In the genomic region with DNA sequence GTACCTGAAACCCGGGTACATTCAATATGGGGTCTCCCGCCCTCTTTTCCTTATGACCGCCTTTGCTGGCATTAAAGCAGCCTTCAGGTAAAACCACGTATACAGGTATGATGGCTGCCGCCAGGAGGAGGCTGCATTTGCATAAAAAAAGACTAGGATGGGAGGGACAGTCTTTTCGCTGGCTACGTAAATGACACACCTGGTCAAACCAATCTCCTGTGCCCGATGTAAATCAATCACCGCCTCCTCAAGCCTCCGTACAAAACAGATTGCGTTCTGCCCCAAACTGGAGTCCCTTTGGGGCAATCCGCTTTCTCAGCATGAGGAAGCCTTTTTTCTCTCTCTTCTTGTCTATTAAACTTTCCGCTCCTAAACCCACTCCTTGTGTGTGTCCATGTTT, we compare ENCODE assay signal across 13 cellular contexts. TPM values are rescaled to one million over a fixed set of nuclear protein-coding genes. Genes with fewer than 3 reads are reported as not detected.
DNase-seq lines count a peak whose midpoint lies in the region; ATAC-seq and TF ChIP-seq lines count a peak whose summit lies in the region.
"Had no signal": no experiment of that assay in that cellular context is flagged by ENCODE, and none has a peak within 500 bp of the region (broad histone marks: within the 10 kb centered on the region; RNA-seq: fewer than 3 reads in every experiment).

No MANE protein-coding gene starts in this region.

- TF ChIP-seq CTCF in H9 (conservative IDR thresholded peaks at IDR 0.05) (peak; percentile 24; the same call in 2 of the 3 replicates), neural cell (IDR thresholded peaks at IDR 0.05; ENCODE audit: poor library complexity, severe bottlenecking) (no peak), MM.1S (IDR thresholded peaks at IDR 0.05; ENCODE audit: low read length) (no peak)

- H3K23me2 ChIP-seq in H9 (ENCODE audit: insufficient read length, low read depth, low read length, poor library complexity, severe bottlenecking): no peaks in the 10 kb centered on the region

- peak overlapping the region; percentile 70 for H2BK5ac ChIP-seq in H9 (ENCODE audit: insufficient read length, low read length)

- peak; percentile 82 for ATAC-seq in esophagus mucosa
- no peak for ATAC-seq in HG03469 (IDR thresholded peaks at IDR 0.05; ENCODE audit: unreplicated experiment)
- ATAC-seq: naive thymus-derived CD4-positive, alpha-beta T cell had no signal

- no peaks in the 10 kb centered on the region for H3K27me3 Mint-ChIP-seq in H9 (ENCODE audit: low read depth)

- DNase-seq in H9: peak; percentile 97
- DNase-seq in NCI-H748 (lab: John Stamatoyannopoulos, UW; ENCODE audit: unreplicated experiment): peak; percentile 94
- no peak for DNase-seq in MM.1S
- no peak for DNase-seq in NCI-H1048 (lab: John Stamatoyannopoulos, UW)
- no peak for DNase-seq in activated naive CD4-positive, alpha-beta T cell (lab: John Stamatoyannopoulos, UW)
- DNase-seq: naive thymus-derived CD4-positive, alpha-beta T cell; NCI-H187; spleen; T1000 had no signal

- peak overlapping the region; percentile 31 for H3K18ac ChIP-seq in H9 (ENCODE audit: insufficient read length, low read depth, low read length)

- H3K79me2 ChIP-seq in H9 (ENCODE audit: insufficient read depth, low read length) (no peaks in the 10 kb centered on the region), neural cell (replicated peaks; ENCODE audit: insufficient read depth, low read length) (no peaks in the 10 kb centered on the region), MM.1S (ENCODE audit: low read length) (no peaks in the 10 kb centered on the region)

- H3K4me3 Mint-ChIP-seq in H9: peak overlapping the region; percentile 49 to 68
- H3K4me3 Mint-ChIP-seq: naive thymus-derived CD4-positive, alpha-beta T cell had no signal

- no peak overlapping the region for H3K56ac ChIP-seq in H9 (ENCODE audit: insufficient read length, low read depth, low read length)

- H3K9me2 ChIP-seq in neural cell (ENCODE audit: insufficient read depth, low read length) (no peaks in the 10 kb centered on the region), MM.1S (replicated peaks; ENCODE audit: insufficient read depth, low read length) (no peaks in the 10 kb centered on the region)

- peak overlapping the region; percentile 20 for H4K8ac ChIP-seq in H9 (replicated peaks; ENCODE audit: insufficient read length, low read depth, low read length)

- H3K9me3 Mint-ChIP-seq in H9: peaks cover 30 to 37% of the 10 kb centered on the region in 2 experiments

- H3K79me1 ChIP-seq in H9 (ENCODE audit: insufficient read depth, low read depth, low read length, poor library complexity, severe bottlenecking): no peaks in the 10 kb centered on the region

- H2AFZ ChIP-seq in H9 (ENCODE audit: low read length): peak overlapping the region; percentile 32
- no peak overlapping the region for H2AFZ ChIP-seq in neural cell (ENCODE audit: low read depth, low read length)
- H2AFZ ChIP-seq in MM.1S (ENCODE audit: low read length): no peak overlapping the region

- H4K20me1 ChIP-seq in H9 (ENCODE audit: control insufficient read depth, insufficient read depth, insufficient read length) (no peaks in the 10 kb centered on the region), neural cell (ENCODE audit: insufficient read depth) (no peaks in the 10 kb centered on the region), MM.1S (ENCODE audit: insufficient read depth, low read length) (no peaks in the 10 kb centered on the region)
- H4K20me1 ChIP-seq: BLaER1 had no signal

- peak overlapping the region; percentile 2 for H3K9ac ChIP-seq in H9 (ENCODE audit: extremely low read depth, insufficient read length, low read length)
- H3K9ac ChIP-seq in neural cell (ENCODE audit: low read length): no peak overlapping the region
- no peak overlapping the region for H3K9ac ChIP-seq in MM.1S (ENCODE audit: low read length)
- H3K9ac ChIP-seq: BLaER1 had no signal

- peak overlapping the region; percentile 35 for H3K4me3 ChIP-seq in neural cell (ENCODE audit: low read length)
- no peak overlapping the region for H3K4me3 ChIP-seq in MM.1S (ENCODE audit: low read length)
- H3K4me3 ChIP-seq: BLaER1, spleen had no signal

- H3K9me3 ChIP-seq in H9 (ENCODE audit: control insufficient read depth, low read depth, low read length): peaks cover 7% of the 10 kb centered on the region
- no peaks in the 10 kb centered on the region for H3K9me3 ChIP-seq in neural cell (ENCODE audit: low read length)
- H3K9me3 ChIP-seq in MM.1S (replicated peaks; ENCODE audit: insufficient read depth, low read length): no peaks in the 10 kb centered on the region

- H3K36me3 ChIP-seq in neural cell (ENCODE audit: insufficient read depth, low read length) (no peaks in the 10 kb centered on the region), MM.1S (replicated peaks; ENCODE audit: insufficient read depth, low read length) (no peaks in the 10 kb centered on the region)
- H3K36me3 ChIP-seq: BLaER1, spleen had no signal

- H2BK120ac ChIP-seq in H9 (ENCODE audit: low read depth, low read length, poor library complexity, severe bottlenecking): peak overlapping the region; percentile 92

- no peak overlapping the region; the same call in 1 of the 2 replicates for H3K4ac ChIP-seq in H9 (ENCODE audit: low read depth, low read length)

- TF ChIP-seq RAD21 in neural cell (conservative IDR thresholded peaks at IDR 0.05): no peak

- no peak overlapping the region for H2BK12ac ChIP-seq in H9 (ENCODE audit: insufficient read length, low read depth, low read length)

- no peak overlapping the region for H2BK20ac ChIP-seq in H9 (ENCODE audit: low read depth, low read length, poor library complexity, severe bottlenecking)

- peak overlapping the region; percentile 96 for H3K27ac ChIP-seq in H9 (ENCODE audit: insufficient read length, low read depth, low read length)
- H3K27ac ChIP-seq in neural cell (ENCODE audit: low read length): no peak overlapping the region
- no peak overlapping the region for H3K27ac ChIP-seq in MM.1S (ENCODE audit: low read length)
- H3K27ac ChIP-seq: BLaER1, spleen had no signal

- H3K4me1 ChIP-seq in H9 (ENCODE audit: insufficient read depth, low read length) (peaks cover 14% of the 10 kb centered on the region; the same call in 1 of the 2 replicates), MM.1S (ENCODE audit: low read length) (no peaks in the 10 kb centered on the region)
- H3K4me1 ChIP-seq: BLaER1, spleen had no signal

- peak overlapping the region; percentile 95 to 99 (median 97); a peak in 6 of 7 replicates for H3K27ac Mint-ChIP-seq in H9
- H3K27ac Mint-ChIP-seq: naive thymus-derived CD4-positive, alpha-beta T cell had no signal

- H3K4me1 Mint-ChIP-seq in H9: peaks cover 30 to 35% of the 10 kb centered on the region in 2 experiments
- H3K4me1 Mint-ChIP-seq: naive thymus-derived CD4-positive, alpha-beta T cell had no signal

- H3K27me3 ChIP-seq in H9 (ENCODE audit: insufficient read depth, low read length) (no peaks in the 10 kb centered on the region), neural cell (ENCODE audit: insufficient read depth, low read depth, low read length) (peaks cover 8% of the 10 kb centered on the region), MM.1S (replicated peaks; ENCODE audit: insufficient read depth, low read length) (no peaks in the 10 kb centered on the region)
- H3K27me3 ChIP-seq: BLaER1 had no signal

- H2AK5ac ChIP-seq in H9 (ENCODE audit: insufficient read length, low read length): no peak overlapping the region

- no CpG with 5 or more reads among the region's 13 CpGs for WGBS in H9 (ENCODE audit: extremely low coverage, insufficient read length, low lambda C conversion rate)

- peak overlapping the region; percentile 3 for H3T11ph ChIP-seq in H9 (ENCODE audit: low read length)

- peak overlapping the region; percentile 42; the same call in 1 of the 2 replicates for H3K14ac ChIP-seq in H9 (ENCODE audit: insufficient read depth, low read length)

- H2BK15ac ChIP-seq in H9 (ENCODE audit: low read depth, low read length): no peak overlapping the region

- TF ChIP-seq EP300 in neural cell (conservative IDR thresholded peaks at IDR 0.05; ENCODE audit: poor library complexity, severe bottlenecking): no peak

- H3K4me2 ChIP-seq in H9 (ENCODE audit: insufficient read depth, insufficient read length, low read length) (peak overlapping the region; percentile 38), neural cell (ENCODE audit: low read length) (no peak overlapping the region), MM.1S (ENCODE audit: low read depth, low read length) (no peak overlapping the region)
- H3K4me2 ChIP-seq: BLaER1 had no signal

- H3K36me3 Mint-ChIP-seq in H9 (ENCODE audit: insufficient read depth in 1 of 3, low read depth in 3 of 3): peaks cover 16 to 32% (median 21%) of the 10 kb centered on the region in 3 experiments

- H4K5ac ChIP-seq in H9 (ENCODE audit: insufficient read length, low read depth, low read length): peak overlapping the region; percentile 61

- no peak overlapping the region for H3K23ac ChIP-seq in H9 (ENCODE audit: insufficient read length, low read depth, low read length)

- H4K91ac ChIP-seq in H9 (ENCODE audit: insufficient read length, low read depth, low read length): no peak overlapping the region

- H3F3A ChIP-seq in neural cell (ENCODE audit: insufficient read depth, low read length, poor library complexity, severe bottlenecking): no peaks in the 10 kb centered on the region
- no peaks in the 10 kb centered on the region for H3F3A ChIP-seq in MM.1S (ENCODE audit: insufficient read depth, low read length)

TF ChIP-seq in neural cell, 6 proteins besides CTCF, POLR2A, EP300 and RAD21 (continues in another document):
- TF ChIP-seq MXI1 (conservative IDR thresholded peaks at IDR 0.05; ENCODE audit: poor library complexity, severe bottlenecking): no peak

RNA-seq across cellular contexts. Expression of gene ALDH1L2, which starts 8.1 kb away (rescaled TPM):
- total RNA-seq in H9 (2021): 1.9 and 2.2 TPM in 2 replicates
- total RNA-seq in esophagus mucosa: 6.0 TPM
- polyA plus RNA-seq in neural cell: 0.35 and 1.0 TPM in 2 replicates
- 0.81 and 1.7 TPM in 2 replicates for polyA minus RNA-seq in neural cell
- polyA plus RNA-seq: naive thymus-derived CD4-positive, alpha-beta T cell had no signal

RNA-seq across cellular contexts. Expression of gene WASHC4, which starts 15.2 kb away (rescaled TPM):
- 41.2 and 45.3 TPM in 2 replicates for total RNA-seq in H9 (2021)
- 19.6 TPM for total RNA-seq in esophagus mucosa
- polyA plus RNA-seq in neural cell: 36.9 and 52.6 TPM in 2 replicates
- 80.3 and 90.4 TPM in 2 replicates for polyA minus RNA-seq in neural cell

Comparison
In these comparisons a context has a peak if more than half of its experiments do, and no peak if none do; other contexts are left out.
1. DNase-seq: peak in H9 (single experiment) and NCI-H748 (single experiment); none in MM.1S (single experiment), NCI-H1048 (single experiment) and activated naive CD4-positive, alpha-beta T cell (0 of 4).